Comparison of ENCODE assay signal across 8 cellular contexts in genomic region chr5:43039468-43040286, GRCh38. TPM values are rescaled to one million over a fixed set of nuclear protein-coding genes. Genes with fewer than 3 reads are reported as not detected.
DNase-seq lines count a peak whose midpoint lies in the region; ATAC-seq, FAIRE-seq and TF ChIP-seq lines count a peak whose summit lies in the region.

No MANE protein-coding gene starts in this region.

- CTCF ChIA-PET in AG04449 (lab: Yijun Ruan, JAX) = interaction anchor here (1.1 to 8.6 kb wide), 12 partner anchors 9 to 129 kb away, joined by 3 to 127 read pairs (median 12); no protein-coding TSS in a partner anchor
- CTCF ChIA-PET in GM12878 (lab: Yijun Ruan, JAX) = interaction anchor here (0.9 to 4.4 kb wide), 8 partner anchors 20 to 131 kb away, joined by 3 to 44 read pairs (median 11); no protein-coding TSS in a partner anchor

- no peak for TF ChIP-seq EP300 in GM12878 (IDR thresholded peaks at IDR 0.05; ENCODE audit: borderline replicate concordance in 1 of 2, control insufficient read depth in 1 of 2, low read depth in 2 of 2, low read length in 2 of 2)

- ATAC-seq in GM19035 (IDR thresholded peaks at IDR 0.05; ENCODE audit: unreplicated experiment) (peak; percentile 12), GM12878 (peak; percentile 12), HG03175 (IDR thresholded peaks at IDR 0.05; ENCODE audit: unreplicated experiment) (no peak)

- H3K4me3 Mint-ChIP-seq in immature natural killer cell = peak overlapping the region; percentile 93 to 99 (median 98)

- H3K4me1 Mint-ChIP-seq in immature natural killer cell = peaks cover 77 to 88% of the 10 kb centered on the region in 2 donors

- in situ Hi-C loops in GM12878 (cut with MboI) = loop anchor here (5.0 kb wide), 2 partner anchors 87 to 132 kb away; no protein-coding TSS in a partner anchor

- DNase-seq in AG04449 (ENCODE audit: low read depth, low spot score) (no peak), NCI-H128 (lab: John Stamatoyannopoulos, UW; ENCODE audit: unreplicated experiment) (peak; percentile 62), T-helper 2 cell (peak; percentile 28 to 76 (median 61)), GM12878 (ENCODE audit: low read depth, low spot score) (no peak), immature natural killer cell (peak; percentile 69 to 70 (median 69))
- DNase-seq in stimulated activated CD4-positive, alpha-beta T cell treated with anti-CD3 and anti-CD28 coated beads, Interleukin-12 subunit alpha, Interleukin-12 subunit beta, amount 100 ng/mL, for 48 hours (ENCODE audit: low read depth in 2 of 3, low spot score in 1 of 3) = peak; percentile 35 to 56 (median 42)

- RAD21 ChIA-PET in GM12878 (lab: Charles Lee; ENCODE audit: unreplicated experiment) = interaction anchor here (0.5 to 4.0 kb wide), 11 partner anchors 20 to 266 kb away, joined by 3 to 48 read pairs (median 5); no protein-coding TSS in a partner anchor

- no peaks in the 10 kb centered on the region for H3K79me2 ChIP-seq in GM12878 (ENCODE audit: control insufficient read depth, insufficient read depth, low read length)

- SMC1A ChIA-PET in GM12878 (lab: Charles Lee; ENCODE audit: uncharacterized antibody, unreplicated experiment) = interaction anchor here (1.2 to 7.9 kb wide), 6 partner anchors 19 to 131 kb away, joined by 4 to 111 read pairs (median 12); no protein-coding TSS in a partner anchor

- H3K27me3 Mint-ChIP-seq in immature natural killer cell (ENCODE audit: low read depth in 3 of 3) = peaks cover 45 to 63% (median 54%) of the 10 kb centered on the region in 3 donors

- H4K20me1 ChIP-seq in GM12878 (ENCODE audit: control insufficient read depth, insufficient read depth) = no peaks in the 10 kb centered on the region

- H3K27ac Mint-ChIP-seq in immature natural killer cell = peak overlapping the region; percentile 98 to 100 (median 100)

- H3K4me1 ChIP-seq in GM12878 (ENCODE audit: control insufficient read depth, insufficient read depth, low read length) = peaks cover 20% of the 10 kb centered on the region

- peak overlapping the region; percentile 95 for H3K4me2 ChIP-seq in GM12878 (ENCODE audit: control insufficient read depth, insufficient read depth)

- no TSS peak for BruUV-seq in GM12878 (replicated peaks; lab: Mats Ljungman, UMichigan)

- TF ChIP-seq RAD21 in GM12878 (IDR thresholded peaks at IDR 0.05; ENCODE audit: insufficient read depth, low read depth, low read length) = peak; percentile 34; the same call in 1 of the 2 replicates

- peaks cover 0 to 3% (median 0%) of the 10 kb centered on the region in 3 donors for H3K36me3 Mint-ChIP-seq in immature natural killer cell

- peak; percentile 18 for FAIRE-seq in GM12878 (lab: Jason Lieb, UNC)

- H3K9me3 Mint-ChIP-seq in immature natural killer cell = peaks cover 0 to 2% (median 0%) of the 10 kb centered on the region in 6 donors

- H3K36me3 ChIP-seq in GM12878 (ENCODE audit: control insufficient read depth in 2 of 2, insufficient read depth in 2 of 2, low read length in 1 of 2) = no peaks in the 10 kb centered on the region

- peak overlapping the region; percentile 66 for H3K9ac ChIP-seq in GM12878 (ENCODE audit: control insufficient read depth, insufficient read depth, low read length)

- peak overlapping the region; percentile 59 for H3K27ac ChIP-seq in GM12878 (ENCODE audit: control insufficient read depth, insufficient read depth)

- TF ChIP-seq POLR2A in GM12878 (IDR thresholded peaks at IDR 0.05; ENCODE audit: low read depth, low read length) = no peak; the same call in 1 of the 2 replicates

- peak overlapping the region; percentile 91 for H2AFZ ChIP-seq in GM12878 (ENCODE audit: control insufficient read depth, low read depth, low read length)

- no peaks in the 10 kb centered on the region for H3K27me3 ChIP-seq in GM12878 (replicated peaks in 1 of 2; ENCODE audit: control insufficient read depth in 2 of 2, insufficient read depth in 2 of 2, low read length in 1 of 2)

- intact Hi-C loops in GM12878 (cut with micrococcal nuclease; ENCODE audit: unreplicated experiment) = loop anchor here (1.0 to 2.0 kb wide), 6 partner anchors 19 to 130 kb away; no protein-coding TSS in a partner anchor

- H3K9me3 ChIP-seq in GM12878 (replicated peaks; ENCODE audit: control insufficient read depth, insufficient read depth, low read length) = no peaks in the 10 kb centered on the region

- under 1% methylated on average over 35 of the region's 35 CpGs for WGBS in GM12878 (ENCODE audit: insufficient coverage, insufficient replicate concordance, low lambda C conversion rate, missing lambda C conversion rate)

- POLR2A ChIA-PET in AG04449 (lab: Yijun Ruan, JAX) = interaction anchor here (3.0 kb wide), 1 partner anchor 21 kb away, joined by 19 read pairs; no protein-coding TSS in a partner anchor
- POLR2A ChIA-PET in GM12878 (lab: Charles Lee) = interaction anchor here (0.6 to 4.5 kb wide), 5 partner anchors 11 to 131 kb away, joined by 3 to 32 read pairs (median 5); no protein-coding TSS in a partner anchor

- H3K4me3 ChIP-seq in AG04449 (ENCODE audit: low read depth, low read length) (peak overlapping the region; percentile 72), GM12878 (peak overlapping the region; percentile 66)

- TF ChIP-seq CTCF in AG04449 (IDR thresholded peaks at IDR 0.05; ENCODE audit: insufficient read depth, low read length, missing control alignments) = peak; percentile 45
- peak; percentile 10 to 51 (median 43); a peak in 3 of 6 replicates for TF ChIP-seq CTCF in GM12878 (IDR thresholded peaks at IDR 0.05 in 2 of 3, conservative IDR thresholded peaks at IDR 0.05 in 1 of 3; ENCODE audit: control insufficient read depth in 2 of 3, extremely low read depth in 1 of 3, insufficient read depth in 1 of 3, low read depth in 3 of 3, low read length in 3 of 3)

TF ChIP-seq in GM12878, 131 proteins besides CTCF, POLR2A, EP300 and RAD21 (continues in another document):
- no peak for TF ChIP-seq SIX5 (IDR thresholded peaks at IDR 0.05; ENCODE audit: low read depth, low read length, severe bottlenecking)
- 0 out of 2 replicates have a peak, but pooled peaks have one; percentile 23 for TF ChIP-seq HCFC1 (IDR thresholded peaks at IDR 0.05; ENCODE audit: low read length)
- TF ChIP-seq NR2F1 (conservative IDR thresholded peaks at IDR 0.05) = 0 out of 2 replicates have a peak, but pooled peaks have one; percentile 18
- 0 out of 2 replicates have a peak, but pooled peaks have one; percentile 16 for TF ChIP-seq LARP7 (IDR thresholded peaks at IDR 0.05)
- peak; percentile 1 for TF ChIP-seq FOS (IDR thresholded peaks at IDR 0.05; ENCODE audit: borderline replicate concordance, extremely low read depth, insufficient read length)
- peak; percentile 79; the same call in 1 of the 2 replicates for TF ChIP-seq SMARCA5 (IDR thresholded peaks at IDR 0.05)
- TF ChIP-seq CREB1 (IDR thresholded peaks at IDR 0.05; ENCODE audit: low read depth) = peak; percentile 7; the same call in 1 of the 2 replicates
- TF ChIP-seq SMAD5 (IDR thresholded peaks at IDR 0.05; ENCODE audit: low read depth) = no peak
- peak; percentile 26 to 27; a peak in 3 of 4 replicates for TF ChIP-seq IKZF2 (IDR thresholded peaks at IDR 0.05)
- 0 out of 2 replicates have a peak, but pooled peaks have one; percentile 34 for TF ChIP-seq YY1 (IDR thresholded peaks at IDR 0.05; ENCODE audit: low read depth, low read length)
- 0 out of 2 replicates have a peak, but pooled peaks have one; percentile 20 for TF ChIP-seq RUNX3 (IDR thresholded peaks at IDR 0.05; ENCODE audit: low read length)
- TF ChIP-seq ETV6 (conservative IDR thresholded peaks at IDR 0.05 in 1 of 2, IDR thresholded peaks at IDR 0.05 in 1 of 2; ENCODE audit: borderline replicate concordance in 1 of 2, low read depth in 1 of 2) = 0 out of 4 replicates have a peak, but pooled peaks of 1 of the 2 experiments have one; percentile 8
- TF ChIP-seq TBL1XR1 (IDR thresholded peaks at IDR 0.05; ENCODE audit: low read depth, low read length) = 0 out of 2 replicates have a peak, but pooled peaks have one; percentile 10
- TF ChIP-seq NKRF (conservative IDR thresholded peaks at IDR 0.05) = peak; percentile 50
- TF ChIP-seq HDAC6 (IDR thresholded peaks at IDR 0.05; ENCODE audit: unreplicated experiment) = no peak
- peak; percentile 22; the same call in 1 of the 2 replicates for TF ChIP-seq SMC3 (IDR thresholded peaks at IDR 0.05; ENCODE audit: borderline replicate concordance, low read length)

RNA-seq across cellular contexts. Expression of gene ANXA2R, which starts 0.4 kb away (rescaled TPM):
- total RNA-seq in GM12878 (2013; cell fraction: nucleolus; rRNA removed) = 5.8 and 9.3 TPM in 2 replicates
- total RNA-seq in GM12878 (2014; rRNA removed) (4.3 and 4.7 TPM in 2 replicates), GM12878 (2014; rRNA removed; fragmentation: Illumina TruSeq; extraction: Trizol) (4.2 and 5.1 TPM in 2 replicates), GM12878 (2021) (4.4 and 5.2 TPM in 2 replicates)
- 1.4 TPM for polyA plus RNA-seq in GM12878 (2011; ENCODE audit: low read depth)
- polyA plus RNA-seq in GM12878 (2011; rRNA removed) (1.8 and 2.3 TPM in 2 replicates), GM12878 (2014; fragmentation: Illumina TruSeq; extraction: Trizol) (3.6 and 3.7 TPM in 2 replicates), GM12878 (2014; fragmentation: Nextera tagmentation; extraction: Ambion mirVana) (1 to 10 TPM; 3.2 to 4.5 TPM), GM12878 (2014; rRNA removed) (6.8 and 7.8 TPM in 2 replicates), GM12878 (2016; fragmentation: Nextera tagmentation; extraction: Ambion mirVana) (1 to 10 TPM; 6.4 to 6.7 TPM), immature natural killer cell (10 to 100 TPM; 35.3 to 53.0 (median 44.3) TPM)
- polyA plus RNA-seq in GM12878 (2011; cell fraction: cytosol; rRNA removed) = 1.6 and 2.1 TPM in 2 replicates
- 4.3 and 4.7 TPM in 2 replicates for polyA plus RNA-seq in GM12878 (2011; cell fraction: nucleus; rRNA removed)
- polyA plus RNA-seq in GM12878 (2012) = 2.2 and 2.4 TPM in 2 replicates
- polyA minus RNA-seq in GM12878 (2011; rRNA and poly(A)+ RNA removed) = 3.0 and 4.7 TPM in 2 replicates
- 0.62 TPM in 1 of 2 replicates, not detected in the other for polyA minus RNA-seq in GM12878 (2011; cell fraction: cytosol; rRNA and poly(A)+ RNA removed)
- polyA minus RNA-seq in GM12878 (2011; cell fraction: nucleus; rRNA and poly(A)+ RNA removed) = 7.4 and 18.5 TPM in 2 replicates

Comparison
In these comparisons a context has a peak if more than half of its experiments do, and no peak if none do; other contexts are left out.
1. DNase-seq: peak in NCI-H128 (single experiment), T-helper 2 cell (5 of 5), immature natural killer cell (3 of 3) and stimulated activated CD4-positive, alpha-beta T cell treated with anti-CD3 and anti-CD28 coated beads, Interleukin-12 subunit alpha, Interleukin-12 subunit beta, amount 100 ng/mL, for 48 hours (3 of 3); none in AG04449 (single experiment) and GM12878 (single experiment).
2. RNA of gene ANXA2R, which starts 0.4 kb away (polyA plus RNA-seq): 35.3 to 53.0 TPM in immature natural killer cell; 1.4 to 7.8 TPM in GM12878; every median in the first group is over 4 times any median in the second.